25 cellular contexts compared by ENCODE assay signal in the genomic region with DNA sequence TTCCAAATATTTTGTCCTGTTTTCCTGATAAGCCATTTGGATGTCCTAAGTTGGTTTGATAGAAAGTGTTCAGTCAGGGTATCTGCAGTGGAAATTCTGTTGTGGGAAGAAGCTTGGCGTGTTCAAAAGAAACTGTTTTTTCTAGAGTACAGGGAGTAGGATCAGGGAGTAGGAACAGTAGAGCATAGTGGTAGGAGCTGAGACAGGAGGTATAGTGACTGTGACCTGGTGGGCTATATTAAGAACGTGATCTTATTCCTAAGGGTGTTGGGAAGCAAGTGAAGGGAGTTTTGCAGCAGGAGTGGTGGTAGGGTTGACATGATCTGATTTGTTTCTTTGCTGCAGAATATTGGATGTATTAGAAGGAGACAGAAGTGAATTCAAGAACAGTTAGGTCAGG.
"Had no signal": no experiment of that assay in that cellular context is flagged by ENCODE, and none has a peak within 500 bp of the region (broad histone marks: within the 10 kb centered on the region; RNA-seq: fewer than 3 reads in every experiment).

No MANE protein-coding gene starts in this region.

- H3K9me3 ChIP-seq: SJCRH30 had no signal

- H3K27ac ChIP-seq: brain microvascular endothelial cell, cardiac muscle cell, KMS-11, SJCRH30 had no signal

- H3K9me3 Mint-ChIP-seq: activated CD4-positive, alpha-beta memory T cell treated with anti-CD3 and anti-CD28 coated beads for 36 hours; activated naive CD4-positive, alpha-beta T cell treated with anti-CD3 and anti-CD28 coated beads for 36 hours; activated T-helper 17 cell treated with anti-CD3 and anti-CD28 coated beads, Interleukin-2, amount 50 U/mL, for 72 hours; T-helper 1 cell treated with Interleukin-12 subunit alpha and Interleukin-12 subunit beta and Interleukin-4 antibody, amounts not matched to agents 30 μg/mL and 1 μg/mL, for 36 hours; WTC11 had no signal

- H3K27me3 ChIP-seq: brain microvascular endothelial cell, cardiac muscle cell, SJCRH30 had no signal

- H3K4me2 ChIP-seq: KMS-11 had no signal

- H3K4me3 ChIP-seq: cardiac muscle cell, SJCRH30 had no signal

- H3K36me3 Mint-ChIP-seq: activated CD4-positive, alpha-beta memory T cell treated with anti-CD3 and anti-CD28 coated beads for 36 hours; activated naive CD8-positive, alpha-beta T cell; WTC11 had no signal

- DNase-seq: activated CD4-positive, alpha-beta memory T cell treated with anti-CD3 and anti-CD28 coated beads for 36 hours; activated CD4-positive, alpha-beta T cell treated with anti-CD3 and anti-CD28 coated beads for 48 hours; activated CD4-positive, CD25-positive, alpha-beta regulatory T cell treated with anti-CD3 and anti-CD28 coated beads, Interleukin-2, amount 50 U/mL, for 72 hours; activated gamma-delta T cell; activated naive CD4-positive, alpha-beta T cell treated with anti-CD3 and anti-CD28 coated beads for 36 hours; activated T-cell treated with anti-CD3 and anti-CD28 coated beads for 4 hours; activated T-cell treated with anti-CD3 and anti-CD28 coated beads, Interleukin-2, amount 50 U/mL, for 48 hours; amygdala; NCI-H1092 treated with DMSO at 0.1 percent for 48 hours; NCI-H1417 treated with DMSO at 0.1 percent for 48 hours; NCI-H1694; NCI-H2029; NCI-H2107; NCI-H2171 treated with DMSO at 0.1 percent for 48 hours; NCI-H226; NCI-H526 treated with DMSO at 0.1 percent for 48 hours; NCI-H82; SJCRH30 had no signal

- H3K9ac ChIP-seq: KMS-11 had no signal

- H3K36me3 ChIP-seq: brain microvascular endothelial cell, cardiac muscle cell, SJCRH30 had no signal

- H3K27me3 Mint-ChIP-seq: activated CD4-positive, alpha-beta memory T cell treated with anti-CD3 and anti-CD28 coated beads for 36 hours; activated naive CD8-positive, alpha-beta T cell; activated T-helper 17 cell treated with anti-CD3 and anti-CD28 coated beads, Interleukin-2, amount 50 U/mL, for 72 hours had no signal

- H3K4me3 Mint-ChIP-seq: activated CD4-positive, alpha-beta memory T cell treated with anti-CD3 and anti-CD28 coated beads for 36 hours; activated naive CD4-positive, alpha-beta T cell treated with anti-CD3 and anti-CD28 coated beads for 36 hours; activated naive CD8-positive, alpha-beta T cell; activated T-helper 17 cell treated with anti-CD3 and anti-CD28 coated beads, Interleukin-2, amount 50 U/mL, for 72 hours; T-helper 1 cell treated with Interleukin-12 subunit alpha and Interleukin-12 subunit beta and Interleukin-4 antibody, amounts not matched to agents 30 μg/mL and 1 μg/mL, for 36 hours; WTC11 had no signal

- H3K4me1 Mint-ChIP-seq: activated T-helper 17 cell treated with anti-CD3 and anti-CD28 coated beads, Interleukin-2, amount 50 U/mL, for 72 hours had no signal

- H3K27ac Mint-ChIP-seq: activated CD4-positive, alpha-beta memory T cell treated with anti-CD3 and anti-CD28 coated beads for 36 hours; activated naive CD4-positive, alpha-beta T cell treated with anti-CD3 and anti-CD28 coated beads for 36 hours; activated naive CD8-positive, alpha-beta T cell; activated T-helper 17 cell treated with anti-CD3 and anti-CD28 coated beads, Interleukin-2, amount 50 U/mL, for 72 hours; T-helper 1 cell treated with Interleukin-12 subunit alpha and Interleukin-12 subunit beta and Interleukin-4 antibody, amounts not matched to agents 30 μg/mL and 1 μg/mL, for 36 hours; WTC11 had no signal

- ATAC-seq: activated T-helper 17 cell treated with anti-CD3 and anti-CD28 coated beads, Interleukin-2, amount 50 U/mL, for 72 hours; WTC11 had no signal
